Comparison of ENCODE assay signal across 8 cellular contexts in genomic region chr21:45761703-45762102, GRCh38.
"Had no signal": no experiment of that assay in that cellular context is flagged by ENCODE, and none has a peak within 500 bp of the region (broad histone marks: within the 10 kb centered on the region; RNA-seq: fewer than 3 reads in every experiment).

No MANE protein-coding gene starts in this region.

- H3K4me2 ChIP-seq: GM23338, KMS-11 had no signal

- H3K27me3 Mint-ChIP-seq: IgD-negative memory B cell had no signal

- H3K4me1 Mint-ChIP-seq: GM23338, H9, IgD-negative memory B cell had no signal

- H3K4me3 ChIP-seq: GM23338 had no signal

- H3K27ac Mint-ChIP-seq: GM23338, H9 had no signal

- H3K4me3 Mint-ChIP-seq: GM23338, H9, IgD-negative memory B cell had no signal

- DNase-seq: H9, HCEC 1CT, KBM-7 had no signal

- H2AFZ ChIP-seq: GM23338 had no signal

- H3K27ac ChIP-seq: HL-60, KMS-11 had no signal

- ATAC-seq: GM23338, HepG2 had no signal
